4 cellular contexts compared by ENCODE assay signal in genomic region chr20:21366273-21366672, GRCh38. TPM values are rescaled to one million over a fixed set of nuclear protein-coding genes. Genes with fewer than 3 reads are reported as not detected.
"Had no signal": no experiment of that assay in that cellular context is flagged by ENCODE, and none has a peak within 500 bp of the region (broad histone marks: within the 10 kb centered on the region; RNA-seq: fewer than 3 reads in every experiment).

No MANE protein-coding gene starts in this region.

RNA-seq across cellular contexts. Expression of gene NKX2-4, which starts 31.1 kb away (rescaled TPM):
- total RNA-seq: HT-29, LHCN-M2, OCI-LY7, PC-3 had no signal
